24 cellular contexts compared by ENCODE assay signal in the genomic region with DNA sequence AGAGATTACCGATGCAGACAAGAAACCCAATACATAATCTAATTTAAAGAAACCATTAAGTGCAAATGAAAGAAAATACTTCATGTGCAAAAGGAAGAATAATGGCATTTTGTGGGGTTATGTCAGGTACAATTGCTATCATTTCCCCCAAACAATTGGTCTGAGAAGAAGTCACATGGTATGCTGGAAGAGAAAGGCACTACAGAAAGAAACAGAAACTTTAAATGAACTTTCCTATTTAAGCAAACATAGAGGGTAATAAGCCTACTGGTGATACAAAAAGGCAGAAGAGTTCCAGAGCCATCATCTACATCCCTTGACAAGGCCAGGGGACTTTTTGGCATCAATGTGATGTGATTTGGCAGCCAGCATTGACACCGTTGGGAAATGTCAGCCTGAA.
"Had no signal": no experiment of that assay in that cellular context is flagged by ENCODE, and none has a peak within 500 bp of the region (broad histone marks: within the 10 kb centered on the region; RNA-seq: fewer than 3 reads in every experiment).

No MANE protein-coding gene starts in this region.

- H3K36me3 Mint-ChIP-seq: T-cell had no signal

- H3K4me3 Mint-ChIP-seq: T-cell had no signal

- H3K27ac ChIP-seq: KMS-11, RWPE1 had no signal

- ATAC-seq: HepG2, Panc1, PC-3, T-cell had no signal

- H3K4me2 ChIP-seq: KMS-11 had no signal

- DNase-seq: IMR-90; Kasumi-1; MV-4-11; NCI-H1092; NCI-H1105 treated with DMSO at 0.1 percent for 48 hours; NCI-H1417 treated with DMSO at 0.1 percent for 48 hours; NCI-H146; NCI-H1694 treated with DMSO at 0.1 percent for 48 hours; NCI-H1930; NCI-H2081; NCI-H2107; NCI-H2227 treated with DMSO at 0.1 percent for 48 hours; NCI-H524; NCI-H69; NCI-H774; NK-92 treated with Interleukin-12 subunit alpha and Interleukin-12 subunit beta, amount 100 ng/mL, for 24 hours; PC-3; SHP77; SW 1271; T-cell had no signal

- H3K4me1 Mint-ChIP-seq: T-cell had no signal

- H3K9ac ChIP-seq: KMS-11 had no signal

- H3K27ac Mint-ChIP-seq: T-cell had no signal
